Comparison of ENCODE assay signal across 1 cellular context in the genomic region with DNA sequence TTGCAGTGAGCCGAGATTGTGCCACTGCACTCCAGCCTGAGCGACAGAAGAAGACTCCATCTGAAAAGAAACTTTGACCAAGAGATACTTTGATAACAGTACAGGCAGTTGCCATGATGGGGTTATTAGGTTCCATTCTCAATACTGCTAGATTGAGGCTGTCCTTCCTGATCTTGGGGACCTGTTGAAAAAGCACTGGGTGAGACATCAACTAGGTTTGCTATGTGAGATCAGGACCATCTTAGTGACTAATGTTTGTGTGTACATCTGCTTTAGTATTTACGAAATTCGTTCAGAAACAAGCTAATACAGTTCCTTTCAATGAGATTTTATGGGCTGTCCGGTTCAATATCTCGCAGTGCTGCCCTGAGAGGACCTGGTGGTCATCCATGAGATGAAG.
TF ChIP-seq lines count a peak whose summit lies in the region.

No MANE protein-coding gene starts in this region.

TF ChIP-seq in IMR-90, 13 proteins besides CTCF, POLR2A, EP300 and RAD21:
- TF ChIP-seq MAFK (IDR thresholded peaks at IDR 0.05; ENCODE audit: low read depth, low read length): no peak
- no peak for TF ChIP-seq CEBPB (IDR thresholded peaks at IDR 0.05; ENCODE audit: low read depth, low read length)
